ENCODE assay signal across 8 cellular contexts in genomic region chr12:24814379-24815086, GRCh38.
DNase-seq lines count a peak whose midpoint lies in the region; ATAC-seq and TF ChIP-seq lines count a peak whose summit lies in the region.

No MANE protein-coding gene starts in this region.

- no peak overlapping the region for H2BK12ac ChIP-seq in H9 (ENCODE audit: insufficient read length, low read depth, low read length)

- H2BK120ac ChIP-seq in H9 (ENCODE audit: low read depth, low read length, poor library complexity, severe bottlenecking) = no peak overlapping the region

- H3K4me1 Mint-ChIP-seq in CD8-positive, alpha-beta memory T cell = peaks cover 5 to 28% (median 24%) of the 10 kb centered on the region in 3 donors
- peaks cover 0 to under 1% of the 10 kb centered on the region in 2 experiments; a peak in 1 of 4 replicates for H3K4me1 Mint-ChIP-seq in H9

- no peaks in the 10 kb centered on the region for H3K79me2 ChIP-seq in H9 (ENCODE audit: insufficient read depth, low read length)

- H3K9ac ChIP-seq in H9 (ENCODE audit: extremely low read depth, insufficient read length, low read length) = no peak overlapping the region

- no peaks in the 10 kb centered on the region for H3K23me2 ChIP-seq in H9 (ENCODE audit: insufficient read length, low read depth, low read length, poor library complexity, severe bottlenecking)

- H3K18ac ChIP-seq in H9 (ENCODE audit: insufficient read length, low read depth, low read length) = no peak overlapping the region

- POLR2A ChIA-PET in CD8-positive, alpha-beta memory T cell (lab: Charles Lee) = interaction anchor here (0.7 kb wide), 1 partner anchor 106 kb away, joined by 7 read pairs; no protein-coding TSS in a partner anchor

- H2BK5ac ChIP-seq in H9 (ENCODE audit: insufficient read length, low read length) = no peak overlapping the region

- no peak overlapping the region for H4K91ac ChIP-seq in H9 (ENCODE audit: insufficient read length, low read depth, low read length)

- H3K9me3 ChIP-seq in CD8-positive, alpha-beta memory T cell (ENCODE audit: low read length) = no peaks in the 10 kb centered on the region
- H3K9me3 ChIP-seq in H9 (ENCODE audit: control insufficient read depth, low read depth, low read length) = no peaks in the 10 kb centered on the region

- H3K4me2 ChIP-seq in H9 (ENCODE audit: insufficient read depth, insufficient read length, low read length) = no peak overlapping the region

- ATAC-seq in GM19467 (IDR thresholded peaks at IDR 0.05; ENCODE audit: unreplicated experiment) (peak; percentile 80), HG03469 (IDR thresholded peaks at IDR 0.05; ENCODE audit: unreplicated experiment) (peak; percentile 80), omental fat pad (ENCODE audit: low FRiP score) (no peak)

- H3K14ac ChIP-seq in H9 (ENCODE audit: insufficient read depth, low read length) = no peak overlapping the region

- TF ChIP-seq CTCF in epithelial cell of proximal tubule (conservative IDR thresholded peaks at IDR 0.05; ENCODE audit: low read depth, low read length) = no peak
- no peak for TF ChIP-seq CTCF in GM20000 (IDR thresholded peaks at IDR 0.05; ENCODE audit: extremely low read depth, missing control alignments)
- no peak for TF ChIP-seq CTCF in H9 (conservative IDR thresholded peaks at IDR 0.05)
- TF ChIP-seq CTCF in omental fat pad (IDR thresholded peaks at IDR 0.05) = no peak

- H4K8ac ChIP-seq in H9 (replicated peaks; ENCODE audit: insufficient read length, low read depth, low read length) = no peak overlapping the region

- H3K36me3 ChIP-seq in CD8-positive, alpha-beta memory T cell (ENCODE audit: insufficient read depth, low read length) = no peaks in the 10 kb centered on the region
- H3K36me3 ChIP-seq in H7 (replicated peaks; ENCODE audit: control insufficient read depth, insufficient read depth, low read length) = peaks cover 7% of the 10 kb centered on the region

- no peaks in the 10 kb centered on the region for H3K9me3 Mint-ChIP-seq in CD8-positive, alpha-beta memory T cell
- no peaks in the 10 kb centered on the region for H3K9me3 Mint-ChIP-seq in H9

- peak in 2 of 5 donors; percentile 2 to 4 for DNase-seq in CD8-positive, alpha-beta memory T cell
- DNase-seq in epithelial cell of proximal tubule (ENCODE audit: low read depth) (no peak), GM20000 (ENCODE audit: low spot score) (no peak), H9 (no peak), omental fat pad (ENCODE audit: low spot score) (no peak), H7 (no peak)

- H2AK5ac ChIP-seq in H9 (ENCODE audit: insufficient read length, low read length) = no peak overlapping the region

- no peak overlapping the region for H2BK15ac ChIP-seq in H9 (ENCODE audit: low read depth, low read length)

- H2AFZ ChIP-seq in H9 (ENCODE audit: low read length) = no peak overlapping the region

- no peaks in the 10 kb centered on the region for H3K79me1 ChIP-seq in H9 (ENCODE audit: insufficient read depth, low read depth, low read length, poor library complexity, severe bottlenecking)

- no peaks in the 10 kb centered on the region for H3K27me3 ChIP-seq in CD8-positive, alpha-beta memory T cell (ENCODE audit: insufficient read depth, low read length, poor library complexity, severe bottlenecking)
- H3K27me3 ChIP-seq in H9 (ENCODE audit: insufficient read depth, low read length) (no peaks in the 10 kb centered on the region), H7 (ENCODE audit: control insufficient read depth, insufficient read depth, low read length) (no peaks in the 10 kb centered on the region)

- CTCF ChIA-PET in CD8-positive, alpha-beta memory T cell (lab: Charles Lee) = interaction anchor here (0.7 kb wide), 1 partner anchor 9 kb away, joined by 3 read pairs; no protein-coding TSS in a partner anchor

- no CpG with 5 or more reads among the region's 2 CpGs for WGBS in H9 (ENCODE audit: extremely low coverage, insufficient read length, low lambda C conversion rate)

- H3T11ph ChIP-seq in H9 (ENCODE audit: low read length) = no peak overlapping the region

- peaks cover 0 to 6% (median 0%) of the 10 kb centered on the region in 3 donors for H3K36me3 Mint-ChIP-seq in CD8-positive, alpha-beta memory T cell
- H3K36me3 Mint-ChIP-seq in H9 (ENCODE audit: insufficient read depth in 1 of 3, low read depth in 3 of 3) = peaks cover 21 to 52% (median 42%) of the 10 kb centered on the region in 3 experiments; a peak in 6 of 7 replicates

- H3K4me3 Mint-ChIP-seq in CD8-positive, alpha-beta memory T cell = peak overlapping the region; percentile 70 to 90 (median 81)
- H3K4me3 Mint-ChIP-seq in H9 = no peak overlapping the region

- no peaks in the 10 kb centered on the region for H3K27me3 Mint-ChIP-seq in CD8-positive, alpha-beta memory T cell
- H3K27me3 Mint-ChIP-seq in H9 (ENCODE audit: low read depth) = no peaks in the 10 kb centered on the region

- peak overlapping the region; percentile 4 to 85 (median 66) for H3K27ac Mint-ChIP-seq in CD8-positive, alpha-beta memory T cell
- no peak overlapping the region for H3K27ac Mint-ChIP-seq in H9

- no peak overlapping the region for H2BK20ac ChIP-seq in H9 (ENCODE audit: low read depth, low read length, poor library complexity, severe bottlenecking)

- no peak overlapping the region for H4K5ac ChIP-seq in H9 (ENCODE audit: insufficient read length, low read depth, low read length)

- H4K20me1 ChIP-seq in H9 (ENCODE audit: control insufficient read depth, insufficient read depth, insufficient read length) = no peaks in the 10 kb centered on the region

- H3K4ac ChIP-seq in H9 (ENCODE audit: low read depth, low read length) = no peak overlapping the region

- no peak overlapping the region for H3K27ac ChIP-seq in CD8-positive, alpha-beta memory T cell (ENCODE audit: low read depth, low read length)
- no peak overlapping the region for H3K27ac ChIP-seq in H9 (ENCODE audit: insufficient read length, low read depth, low read length)

- H3K4me1 ChIP-seq in CD8-positive, alpha-beta memory T cell (ENCODE audit: insufficient read depth, low read length) = no peaks in the 10 kb centered on the region
- no peaks in the 10 kb centered on the region for H3K4me1 ChIP-seq in H9 (ENCODE audit: insufficient read depth, low read length)

- H3K4me3 ChIP-seq in CD8-positive, alpha-beta memory T cell (ENCODE audit: low read length) = peak overlapping the region; percentile 37
- H3K4me3 ChIP-seq in epithelial cell of proximal tubule (ENCODE audit: low read depth, low read length) = peak overlapping the region; percentile 51
- H3K4me3 ChIP-seq in H7 (ENCODE audit: insufficient read depth, low read depth, low read length) = no peak overlapping the region

- no peak overlapping the region for H3K23ac ChIP-seq in H9 (ENCODE audit: insufficient read length, low read depth, low read length)

- no peak overlapping the region for H3K56ac ChIP-seq in H9 (ENCODE audit: insufficient read length, low read depth, low read length)

Comparison
In these comparisons a context has a peak if more than half of its experiments do, and no peak if none do; other contexts are left out.
1. H3K27ac Mint-ChIP-seq: peak in CD8-positive, alpha-beta memory T cell (8 of 8); none in H9 (0 of 3).
2. H3K4me3 Mint-ChIP-seq: peak in CD8-positive, alpha-beta memory T cell (7 of 7); none in H9 (0 of 2).